ENCODE assay signal across 1 cellular context in the genomic region with DNA sequence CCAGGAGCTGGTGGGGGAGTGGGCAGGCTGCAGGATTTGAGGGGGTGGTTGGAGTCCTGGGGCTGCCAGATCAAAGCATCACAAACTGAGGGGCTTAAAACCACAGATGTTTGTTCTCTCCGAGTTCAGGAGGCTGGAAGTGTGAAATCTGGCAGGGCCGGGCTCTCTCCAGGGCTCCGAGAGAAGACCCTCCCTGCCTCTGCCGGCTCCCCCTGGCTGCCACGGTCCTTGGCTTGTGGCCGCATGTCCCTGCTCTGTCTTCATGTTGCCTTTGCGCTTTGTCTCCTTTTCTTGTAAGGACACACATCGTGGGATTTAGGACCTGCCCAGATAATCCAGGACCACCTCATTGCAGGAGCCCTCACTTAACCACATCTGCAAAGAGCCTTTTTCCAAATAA.
TF ChIP-seq lines count a peak whose summit lies in the region.

No MANE protein-coding gene starts in this region.

TF ChIP-seq in GM23338, 12 proteins besides CTCF, POLR2A, EP300 and RAD21:
- no peak for TF ChIP-seq ZNF462 (CRISPR knock-in tag; IDR thresholded peaks at IDR 0.05)
- TF ChIP-seq ZNF114 (CRISPR knock-in tag; IDR thresholded peaks at IDR 0.05): no peak
- TF ChIP-seq JUNB (IDR thresholded peaks at IDR 0.05; ENCODE audit: unreplicated experiment): no peak
- no peak for TF ChIP-seq POLR2AphosphoS5 (IDR thresholded peaks at IDR 0.05; ENCODE audit: low read depth)
- TF ChIP-seq, protein P1, sequence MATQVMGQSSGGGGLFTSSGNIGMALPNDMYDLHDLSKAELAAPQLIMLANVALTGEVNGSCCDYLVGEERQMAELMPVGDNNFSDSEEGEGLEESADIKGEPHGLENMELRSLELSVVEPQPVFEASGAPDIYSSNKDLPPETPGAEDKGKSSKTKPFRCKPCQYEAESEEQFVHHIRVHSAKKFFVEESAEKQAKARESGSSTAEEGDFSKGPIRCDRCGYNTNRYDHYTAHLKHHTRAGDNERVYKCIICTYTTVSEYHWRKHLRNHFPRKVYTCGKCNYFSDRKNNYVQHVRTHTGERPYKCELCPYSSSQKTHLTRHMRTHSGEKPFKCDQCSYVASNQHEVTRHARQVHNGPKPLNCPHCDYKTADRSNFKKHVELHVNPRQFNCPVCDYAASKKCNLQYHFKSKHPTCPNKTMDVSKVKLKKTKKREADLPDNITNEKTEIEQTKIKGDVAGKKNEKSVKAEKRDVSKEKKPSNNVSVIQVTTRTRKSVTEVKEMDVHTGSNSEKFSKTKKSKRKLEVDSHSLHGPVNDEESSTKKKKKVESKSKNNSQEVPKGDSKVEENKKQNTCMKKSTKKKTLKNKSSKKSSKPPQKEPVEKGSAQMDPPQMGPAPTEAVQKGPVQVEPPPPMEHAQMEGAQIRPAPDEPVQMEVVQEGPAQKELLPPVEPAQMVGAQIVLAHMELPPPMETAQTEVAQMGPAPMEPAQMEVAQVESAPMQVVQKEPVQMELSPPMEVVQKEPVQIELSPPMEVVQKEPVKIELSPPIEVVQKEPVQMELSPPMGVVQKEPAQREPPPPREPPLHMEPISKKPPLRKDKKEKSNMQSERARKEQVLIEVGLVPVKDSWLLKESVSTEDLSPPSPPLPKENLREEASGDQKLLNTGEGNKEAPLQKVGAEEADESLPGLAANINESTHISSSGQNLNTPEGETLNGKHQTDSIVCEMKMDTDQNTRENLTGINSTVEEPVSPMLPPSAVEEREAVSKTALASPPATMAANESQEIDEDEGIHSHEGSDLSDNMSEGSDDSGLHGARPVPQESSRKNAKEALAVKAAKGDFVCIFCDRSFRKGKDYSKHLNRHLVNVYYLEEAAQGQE (IDR thresholded peaks at IDR 0.05; ENCODE audit: unreplicated experiment): no peak
- TF ChIP-seq ETS1 (IDR thresholded peaks at IDR 0.05): no peak
- TF ChIP-seq NANOG (IDR thresholded peaks at IDR 0.05; ENCODE audit: borderline replicate concordance): no peak
- no peak for TF ChIP-seq CREB1 (CRISPR knock-in tag; IDR thresholded peaks at IDR 0.05; ENCODE audit: low read depth)
- TF ChIP-seq ZNF331 (CRISPR knock-in tag; IDR thresholded peaks at IDR 0.05; ENCODE audit: low read depth): no peak
- TF ChIP-seq EZH2phosphoT487 (IDR thresholded peaks at IDR 0.05; ENCODE audit: unreplicated experiment): no peak
- no peak for TF ChIP-seq STAT1 (IDR thresholded peaks at IDR 0.05; ENCODE audit: unreplicated experiment)
- no peak for TF ChIP-seq EZH2 (IDR thresholded peaks at IDR 0.05; ENCODE audit: low read depth, unreplicated experiment)
TF ChIP-seq in GM23338: peak in this region for 0.
